8 cellular contexts compared by ENCODE assay signal in the genomic region with DNA sequence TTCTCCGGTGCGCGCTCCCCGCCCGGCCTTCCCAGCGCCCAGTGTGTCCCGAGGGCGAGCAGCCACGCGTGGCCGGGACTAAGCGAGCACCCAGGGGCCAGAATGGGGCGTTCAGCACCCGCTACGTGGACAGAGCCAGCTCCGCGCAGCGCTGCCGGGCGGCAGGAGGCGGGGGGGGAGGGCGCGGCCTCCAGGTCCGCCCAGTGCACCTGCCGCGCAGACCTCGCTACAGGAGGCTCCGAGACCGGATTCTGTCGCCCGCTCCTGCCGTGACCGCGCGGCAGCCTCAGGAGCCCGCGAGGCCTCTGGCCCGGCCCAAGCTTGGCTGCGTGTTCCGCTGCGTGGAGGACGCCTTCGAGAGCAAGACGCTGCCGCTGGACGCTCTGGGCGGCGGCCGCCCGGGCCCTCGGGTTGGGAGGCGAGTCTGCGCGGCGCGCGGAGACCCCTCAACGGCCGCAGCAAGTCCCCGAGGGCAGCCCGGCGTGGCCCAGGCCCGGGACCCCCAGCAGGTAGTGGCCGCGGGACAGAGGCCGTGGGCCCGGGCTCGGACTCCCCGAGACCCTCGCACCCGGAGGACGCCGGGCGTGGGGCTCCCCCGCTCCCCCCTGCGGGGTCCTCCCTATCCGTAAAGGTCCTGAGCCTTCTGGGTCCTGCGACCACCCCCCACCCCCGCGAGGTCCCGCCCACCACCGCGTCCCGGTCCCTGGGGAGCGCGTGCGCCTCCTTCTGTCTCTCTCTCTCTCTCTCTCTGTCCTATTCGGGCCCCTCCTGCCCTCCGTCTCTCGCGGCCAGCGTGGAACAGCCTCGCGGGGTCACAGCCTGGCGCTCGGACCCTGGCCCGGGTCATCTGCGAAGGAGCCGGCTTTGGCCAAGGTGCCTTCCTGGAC. TPM values are rescaled to one million over a fixed set of nuclear protein-coding genes. Genes with fewer than 3 reads are reported as not detected.
DNase-seq lines count a peak whose midpoint lies in the region; ATAC-seq and TF ChIP-seq lines count a peak whose summit lies in the region.

No MANE protein-coding gene starts in this region.

- no peak overlapping the region for H3K27ac ChIP-seq in spleen

- peak; percentile 82 for DNase-seq in AG20443 (ENCODE audit: low spot score)
- peak; percentile 74 for DNase-seq in NCI-H748 (lab: John Stamatoyannopoulos, UW; ENCODE audit: unreplicated experiment)
- DNase-seq in activated naive CD4-positive, alpha-beta T cell treated with anti-CD3 and anti-CD28 coated beads, Interleukin-2, amount 50 U/mL, for 72 hours (ENCODE audit: low spot score in 2 of 2) = peak in 1 of 2 donors; percentile 70
- DNase-seq in hepatic stellate cell (ENCODE audit: low spot score) = peak; percentile 59
- no peak for DNase-seq in spleen
- no peak for DNase-seq in GM19240 (ENCODE audit: insufficient read length, low spot score)

- WGBS in spleen, 5 donors = 4 to 12% (median 7%) methylated on average over 25 to 99 of the region's 99 CpGs

- peak; percentile 47 to 85 for ATAC-seq in activated naive CD4-positive, alpha-beta T cell treated with anti-CD3 and anti-CD28 coated beads, Interleukin-2, amount 50 U/mL, for 72 hours
- ATAC-seq in HG02623 (IDR thresholded peaks at IDR 0.05; ENCODE audit: unreplicated experiment) (no peak), HG03439 (IDR thresholded peaks at IDR 0.05; ENCODE audit: unreplicated experiment) (no peak)

- H3K36me3 ChIP-seq in spleen = no peaks in the 10 kb centered on the region

- H3K9me3 Mint-ChIP-seq in activated naive CD4-positive, alpha-beta T cell treated with anti-CD3 and anti-CD28 coated beads, Interleukin-2, amount 50 U/mL, for 72 hours = peaks cover 0 to 3% of the 10 kb centered on the region in 2 donors

- no peak for TF ChIP-seq POLR2A in spleen (IDR thresholded peaks at IDR 0.05)

- peak overlapping the region in 7 of 8 donors; percentile 29 to 69 (median 43) for H3K4me3 ChIP-seq in spleen

- peaks cover 15 to 82% (median 55%) of the 10 kb centered on the region in 7 donors for H3K27me3 ChIP-seq in spleen (replicated peaks in 1 of 7)

- intact Hi-C loops in spleen (cut with DNase I; ENCODE audit: low total_unique reads) = no loop called here

- peaks cover 0 to 23% of the 10 kb centered on the region in 2 donors for H3K36me3 Mint-ChIP-seq in activated naive CD4-positive, alpha-beta T cell treated with anti-CD3 and anti-CD28 coated beads, Interleukin-2, amount 50 U/mL, for 72 hours

- no peaks in the 10 kb centered on the region for H3K9me3 ChIP-seq in spleen

- H3K4me1 ChIP-seq in spleen = peaks cover 9 to 31% (median 27%) of the 10 kb centered on the region in 6 donors

- no peak overlapping the region for H3K27ac Mint-ChIP-seq in activated naive CD4-positive, alpha-beta T cell treated with anti-CD3 and anti-CD28 coated beads, Interleukin-2, amount 50 U/mL, for 72 hours

- TF ChIP-seq CTCF in spleen (IDR thresholded peaks at IDR 0.05 in 8 of 11, conservative IDR thresholded peaks at IDR 0.05 in 3 of 11) = no peak

RNA-seq across cellular contexts. Expression of a gene that starts 0.9 kb away (rescaled TPM):
- 10 to 100 TPM in 1 of 2 donors, 1 to 10 TPM in 1; 2.8 to 65.2 TPM for total RNA-seq in activated naive CD4-positive, alpha-beta T cell treated with anti-CD3 and anti-CD28 coated beads, Interleukin-2, amount 50 U/mL, for 72 hours
- total RNA-seq in spleen = 1 to 10 TPM in 4 of 7 donors, under 1 TPM in 2, not detected in 1; 0.85 to 6.0 (median 1.6) TPM
- polyA plus RNA-seq in spleen = 1 to 10 TPM in 1 of 3 donors, under 1 TPM in 2; 0.55 to 1.0 (median 0.96) TPM

Comparison
In these comparisons a context has a peak if more than half of its experiments do, and no peak if none do; other contexts are left out.
1. DNase-seq: peak in AG20443 (single experiment), NCI-H748 (single experiment) and hepatic stellate cell (single experiment); none in spleen (single experiment) and GM19240 (single experiment).
2. ATAC-seq: peak in activated naive CD4-positive, alpha-beta T cell treated with anti-CD3 and anti-CD28 coated beads, Interleukin-2, amount 50 U/mL, for 72 hours (2 of 2); none in HG02623 (single experiment) and HG03439 (single experiment).